In the genomic region with DNA sequence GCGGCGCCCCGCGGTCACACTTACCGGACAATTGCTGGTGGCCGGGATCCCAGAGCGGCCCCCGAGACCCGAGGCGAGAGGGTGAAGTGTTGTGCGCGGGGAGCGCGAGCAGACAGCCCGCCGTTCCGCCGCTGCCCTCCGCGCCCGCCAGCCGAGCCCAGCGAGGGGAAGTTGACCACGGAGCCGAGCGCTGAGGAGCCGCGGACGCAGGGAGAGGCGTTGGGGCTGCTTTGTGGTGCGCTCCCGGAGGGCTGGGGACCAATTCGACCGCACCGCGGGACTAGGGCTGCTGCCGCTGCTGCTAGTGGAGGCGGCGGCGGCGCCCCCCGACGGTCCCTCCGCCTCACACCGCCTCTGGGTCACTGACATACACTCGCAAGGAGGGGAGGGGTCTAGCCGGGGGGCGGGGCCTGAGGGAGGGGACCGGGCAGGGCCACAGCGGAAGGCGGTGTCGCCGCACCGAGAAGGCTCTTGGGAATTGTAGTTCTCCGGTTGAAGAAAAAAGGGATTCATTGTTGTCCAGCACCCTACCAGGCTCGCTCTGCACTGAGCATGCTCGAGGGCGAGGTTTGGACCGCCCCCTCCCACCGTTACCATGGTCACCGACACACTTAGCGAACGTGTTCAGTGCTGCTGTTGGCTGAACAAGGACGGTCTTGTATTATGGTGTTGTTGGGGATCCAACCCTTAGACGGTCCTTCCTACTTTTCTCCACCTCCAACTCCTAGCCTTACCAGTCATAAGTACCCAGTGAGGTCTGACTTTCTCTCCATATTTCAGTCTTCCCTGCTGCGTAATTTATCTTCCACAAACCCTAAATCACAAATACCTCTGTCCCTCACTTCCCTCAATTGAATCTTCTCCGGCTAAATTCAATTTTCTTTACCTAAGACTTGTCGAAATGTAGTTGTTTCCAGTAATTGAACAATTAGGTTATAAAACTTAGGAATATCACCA, we compare ENCODE assay signal across 1 cellular context.
TF ChIP-seq lines count a peak whose summit lies in the region.

A gene with protein sequence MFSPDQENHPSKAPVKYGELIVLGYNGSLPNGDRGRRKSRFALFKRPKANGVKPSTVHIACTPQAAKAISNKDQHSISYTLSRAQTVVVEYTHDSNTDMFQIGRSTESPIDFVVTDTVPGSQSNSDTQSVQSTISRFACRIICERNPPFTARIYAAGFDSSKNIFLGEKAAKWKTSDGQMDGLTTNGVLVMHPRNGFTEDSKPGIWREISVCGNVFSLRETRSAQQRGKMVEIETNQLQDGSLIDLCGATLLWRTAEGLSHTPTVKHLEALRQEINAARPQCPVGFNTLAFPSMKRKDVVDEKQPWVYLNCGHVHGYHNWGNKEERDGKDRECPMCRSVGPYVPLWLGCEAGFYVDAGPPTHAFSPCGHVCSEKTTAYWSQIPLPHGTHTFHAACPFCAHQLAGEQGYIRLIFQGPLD (minus strand): TSS at position 364 of the 957 bp plus-strand sequence. CDS start 36,110 bp downstream, outside the sequence.

TF ChIP-seq in HepG2, 621 proteins besides CTCF, POLR2A, EP300 and RAD21 (continued from another document and continues in another):
- TF ChIP-seq ZBTB7B (CRISPR knock-in tag; IDR thresholded peaks at IDR 0.05) (0 out of 2 replicates have a peak, but pooled peaks have one; percentile 36), POLR2AphosphoS2 (IDR thresholded peaks at IDR 0.05; ENCODE audit: low read depth, low read length) (no peak), NFKBIZ (CRISPR knock-in tag; IDR thresholded peaks at IDR 0.05) (no peak), CBFB (CRISPR knock-in tag; IDR thresholded peaks at IDR 0.05) (peak; percentile 78), PRMT3 (CRISPR knock-in tag; IDR thresholded peaks at IDR 0.05; ENCODE audit: borderline replicate concordance, low read depth) (no peak), ZNF839 (CRISPR knock-in tag; IDR thresholded peaks at IDR 0.05; ENCODE audit: borderline replicate concordance) (0 out of 2 replicates have a peak, but pooled peaks have one; percentile 55), ZFP1 (CRISPR knock-in tag; IDR thresholded peaks at IDR 0.05) (no peak), ZNF496 (CRISPR knock-in tag; IDR thresholded peaks at IDR 0.05; ENCODE audit: insufficient replicate concordance) (no peak), SNAPC2 (CRISPR knock-in tag; IDR thresholded peaks at IDR 0.05) (no peak), ZNF460 (CRISPR knock-in tag; IDR thresholded peaks at IDR 0.05; ENCODE audit: borderline replicate concordance) (no peak), STAT5B (CRISPR knock-in tag; IDR thresholded peaks at IDR 0.05) (no peak), MYNN (CRISPR knock-in tag; IDR thresholded peaks at IDR 0.05; ENCODE audit: low read depth) (0 out of 2 replicates have a peak, but pooled peaks have one; percentile 57), ZNF652 (CRISPR knock-in tag; IDR thresholded peaks at IDR 0.05; ENCODE audit: borderline replicate concordance, low read depth) (no peak), ZNF121 (CRISPR knock-in tag; IDR thresholded peaks at IDR 0.05) (no peak), ZBTB7A (CRISPR knock-in tag; IDR thresholded peaks at IDR 0.05) (peak; percentile 67; the same call in 1 of the 2 replicates), SIX1 (CRISPR knock-in tag; IDR thresholded peaks at IDR 0.05; ENCODE audit: borderline replicate concordance) (no peak), GATAD2A (CRISPR knock-in tag; IDR thresholded peaks at IDR 0.05) (peak; percentile 25), MED1 (CRISPR knock-in tag; IDR thresholded peaks at IDR 0.05) (no peak; the same call in 1 of the 2 replicates), SP2 (CRISPR knock-in tag; IDR thresholded peaks at IDR 0.05) (peak; percentile 58), NKX3-1 (CRISPR knock-in tag; IDR thresholded peaks at IDR 0.05) (no peak; the same call in 1 of the 2 replicates), JARID2 (CRISPR knock-in tag; IDR thresholded peaks at IDR 0.05; ENCODE audit: insufficient replicate concordance) (no peak), LCORL (IDR thresholded peaks at IDR 0.05) (no peak), LCORL (CRISPR knock-in tag; IDR thresholded peaks at IDR 0.05) (no peak), MED8 (CRISPR knock-in tag; IDR thresholded peaks at IDR 0.05; ENCODE audit: insufficient replicate concordance) (peak; percentile 24), ELF4 (CRISPR knock-in tag; IDR thresholded peaks at IDR 0.05; ENCODE audit: borderline replicate concordance) (no peak), HDAC6 (IDR thresholded peaks at IDR 0.05; ENCODE audit: low read depth, low read length) (no peak), MAFF (IDR thresholded peaks at IDR 0.05; ENCODE audit: low read depth, low read length) (no peak), SP140L (CRISPR knock-in tag; IDR thresholded peaks at IDR 0.05; ENCODE audit: borderline replicate concordance) (no peak), ZNF558 (CRISPR knock-in tag; IDR thresholded peaks at IDR 0.05; ENCODE audit: borderline replicate concordance) (no peak; the same call in 1 of the 2 replicates), ZNF253 (CRISPR knock-in tag; IDR thresholded peaks at IDR 0.05; ENCODE audit: borderline replicate concordance) (no peak), ZNF543 (CRISPR knock-in tag; IDR thresholded peaks at IDR 0.05) (peak; percentile 85), RFXAP (CRISPR knock-in tag; IDR thresholded peaks at IDR 0.05; ENCODE audit: borderline replicate concordance) (no peak), AHR (CRISPR knock-in tag; IDR thresholded peaks at IDR 0.05) (peak; percentile 59; the same call in 1 of the 2 replicates), GATA4 (IDR thresholded peaks at IDR 0.05; ENCODE audit: borderline replicate concordance, low read depth) (no peak; the same call in 1 of the 2 replicates), NFYC (CRISPR knock-in tag; IDR thresholded peaks at IDR 0.05) (no peak), ZNF251 (CRISPR knock-in tag; IDR thresholded peaks at IDR 0.05) (no peak), HOXA7 (CRISPR knock-in tag; IDR thresholded peaks at IDR 0.05) (no peak), SATB2 (CRISPR knock-in tag; IDR thresholded peaks at IDR 0.05) (no peak)
- TF ChIP-seq, protein P1, sequence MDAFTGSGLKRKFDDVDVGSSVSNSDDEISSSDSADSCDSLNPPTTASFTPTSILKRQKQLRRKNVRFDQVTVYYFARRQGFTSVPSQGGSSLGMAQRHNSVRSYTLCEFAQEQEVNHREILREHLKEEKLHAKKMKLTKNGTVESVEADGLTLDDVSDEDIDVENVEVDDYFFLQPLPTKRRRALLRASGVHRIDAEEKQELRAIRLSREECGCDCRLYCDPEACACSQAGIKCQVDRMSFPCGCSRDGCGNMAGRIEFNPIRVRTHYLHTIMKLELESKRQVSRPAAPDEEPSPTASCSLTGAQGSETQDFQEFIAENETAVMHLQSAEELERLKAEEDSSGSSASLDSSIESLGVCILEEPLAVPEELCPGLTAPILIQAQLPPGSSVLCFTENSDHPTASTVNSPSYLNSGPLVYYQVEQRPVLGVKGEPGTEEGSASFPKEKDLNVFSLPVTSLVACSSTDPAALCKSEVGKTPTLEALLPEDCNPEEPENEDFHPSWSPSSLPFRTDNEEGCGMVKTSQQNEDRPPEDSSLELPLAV (CRISPR knock-in tag; conservative IDR thresholded peaks at IDR 0.05; ENCODE audit: low read depth), result no peak; the same call in 1 of the 2 replicates
- TF ChIP-seq, protein P2, sequence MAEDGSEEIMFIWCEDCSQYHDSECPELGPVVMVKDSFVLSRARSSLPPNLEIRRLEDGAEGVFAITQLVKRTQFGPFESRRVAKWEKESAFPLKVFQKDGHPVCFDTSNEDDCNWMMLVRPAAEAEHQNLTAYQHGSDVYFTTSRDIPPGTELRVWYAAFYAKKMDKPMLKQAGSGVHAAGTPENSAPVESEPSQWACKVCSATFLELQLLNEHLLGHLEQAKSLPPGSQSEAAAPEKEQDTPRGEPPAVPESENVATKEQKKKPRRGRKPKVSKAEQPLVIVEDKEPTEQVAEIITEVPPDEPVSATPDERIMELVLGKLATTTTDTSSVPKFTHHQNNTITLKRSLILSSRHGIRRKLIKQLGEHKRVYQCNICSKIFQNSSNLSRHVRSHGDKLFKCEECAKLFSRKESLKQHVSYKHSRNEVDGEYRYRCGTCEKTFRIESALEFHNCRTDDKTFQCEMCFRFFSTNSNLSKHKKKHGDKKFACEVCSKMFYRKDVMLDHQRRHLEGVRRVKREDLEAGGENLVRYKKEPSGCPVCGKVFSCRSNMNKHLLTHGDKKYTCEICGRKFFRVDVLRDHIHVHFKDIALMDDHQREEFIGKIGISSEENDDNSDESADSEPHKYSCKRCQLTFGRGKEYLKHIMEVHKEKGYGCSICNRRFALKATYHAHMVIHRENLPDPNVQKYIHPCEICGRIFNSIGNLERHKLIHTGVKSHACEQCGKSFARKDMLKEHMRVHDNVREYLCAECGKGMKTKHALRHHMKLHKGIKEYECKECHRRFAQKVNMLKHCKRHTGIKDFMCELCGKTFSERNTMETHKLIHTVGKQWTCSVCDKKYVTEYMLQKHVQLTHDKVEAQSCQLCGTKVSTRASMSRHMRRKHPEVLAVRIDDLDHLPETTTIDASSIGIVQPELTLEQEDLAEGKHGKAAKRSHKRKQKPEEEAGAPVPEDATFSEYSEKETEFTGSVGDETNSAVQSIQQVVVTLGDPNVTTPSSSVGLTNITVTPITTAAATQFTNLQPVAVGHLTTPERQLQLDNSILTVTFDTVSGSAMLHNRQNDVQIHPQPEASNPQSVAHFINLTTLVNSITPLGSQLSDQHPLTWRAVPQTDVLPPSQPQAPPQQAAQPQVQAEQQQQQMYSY (CRISPR knock-in tag; IDR thresholded peaks at IDR 0.05), result no peak
- TF ChIP-seq, protein P3, sequence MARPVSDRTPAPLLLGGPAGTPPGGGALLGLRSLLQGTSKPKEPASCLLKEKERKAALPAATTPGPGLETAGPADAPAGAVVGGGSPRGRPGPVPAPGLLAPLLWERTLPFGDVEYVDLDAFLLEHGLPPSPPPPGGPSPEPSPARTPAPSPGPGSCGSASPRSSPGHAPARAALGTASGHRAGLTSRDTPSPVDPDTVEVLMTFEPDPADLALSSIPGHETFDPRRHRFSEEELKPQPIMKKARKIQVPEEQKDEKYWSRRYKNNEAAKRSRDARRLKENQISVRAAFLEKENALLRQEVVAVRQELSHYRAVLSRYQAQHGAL (CRISPR knock-in tag; IDR thresholded peaks at IDR 0.05; ENCODE audit: not compliant biosample characterization), result no peak
- TF ChIP-seq, protein P4, sequence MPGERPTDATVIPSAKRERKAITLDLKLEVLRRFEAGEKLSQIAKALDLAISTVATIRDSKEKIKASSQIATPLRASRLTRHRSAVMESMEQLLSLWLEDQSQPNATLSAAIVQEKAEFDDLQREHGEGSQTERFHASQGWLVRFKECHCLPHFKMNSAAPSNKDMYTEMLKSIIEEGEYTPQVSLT (CRISPR knock-in tag; IDR thresholded peaks at IDR 0.05; ENCODE audit: borderline replicate concordance, low read depth), result no peak
- TF ChIP-seq, protein P5, sequence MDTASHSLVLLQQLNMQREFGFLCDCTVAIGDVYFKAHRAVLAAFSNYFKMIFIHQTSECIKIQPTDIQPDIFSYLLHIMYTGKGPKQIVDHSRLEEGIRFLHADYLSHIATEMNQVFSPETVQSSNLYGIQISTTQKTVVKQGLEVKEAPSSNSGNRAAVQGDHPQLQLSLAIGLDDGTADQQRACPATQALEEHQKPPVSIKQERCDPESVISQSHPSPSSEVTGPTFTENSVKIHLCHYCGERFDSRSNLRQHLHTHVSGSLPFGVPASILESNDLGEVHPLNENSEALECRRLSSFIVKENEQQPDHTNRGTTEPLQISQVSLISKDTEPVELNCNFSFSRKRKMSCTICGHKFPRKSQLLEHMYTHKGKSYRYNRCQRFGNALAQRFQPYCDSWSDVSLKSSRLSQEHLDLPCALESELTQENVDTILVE (CRISPR knock-in tag; IDR thresholded peaks at IDR 0.05), result peak; percentile 58; the same call in 1 of the 2 replicates
- TF ChIP-seq, protein P6, sequence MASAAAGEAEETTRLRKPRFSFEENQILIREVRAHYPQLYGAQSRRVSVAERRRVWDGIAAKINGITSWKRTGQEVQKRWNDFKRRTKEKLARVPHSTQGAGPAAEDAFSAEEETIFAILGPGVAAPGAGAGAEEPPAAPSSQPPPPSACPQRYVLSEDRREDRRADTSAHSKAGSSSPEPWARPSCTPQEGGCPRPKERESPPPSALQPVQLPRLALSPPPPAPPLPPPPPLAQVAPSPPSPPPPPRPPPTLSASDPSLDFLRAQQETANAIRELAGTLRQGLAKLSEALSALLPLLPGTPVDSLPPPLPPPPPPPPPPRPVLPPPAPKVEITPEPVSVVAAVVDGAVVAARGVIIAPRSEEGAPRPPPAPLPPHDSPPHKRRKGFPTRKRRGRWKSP (CRISPR knock-in tag; IDR thresholded peaks at IDR 0.05), result peak; percentile 65; the same call in 1 of the 2 replicates
- TF ChIP-seq, protein P7, sequence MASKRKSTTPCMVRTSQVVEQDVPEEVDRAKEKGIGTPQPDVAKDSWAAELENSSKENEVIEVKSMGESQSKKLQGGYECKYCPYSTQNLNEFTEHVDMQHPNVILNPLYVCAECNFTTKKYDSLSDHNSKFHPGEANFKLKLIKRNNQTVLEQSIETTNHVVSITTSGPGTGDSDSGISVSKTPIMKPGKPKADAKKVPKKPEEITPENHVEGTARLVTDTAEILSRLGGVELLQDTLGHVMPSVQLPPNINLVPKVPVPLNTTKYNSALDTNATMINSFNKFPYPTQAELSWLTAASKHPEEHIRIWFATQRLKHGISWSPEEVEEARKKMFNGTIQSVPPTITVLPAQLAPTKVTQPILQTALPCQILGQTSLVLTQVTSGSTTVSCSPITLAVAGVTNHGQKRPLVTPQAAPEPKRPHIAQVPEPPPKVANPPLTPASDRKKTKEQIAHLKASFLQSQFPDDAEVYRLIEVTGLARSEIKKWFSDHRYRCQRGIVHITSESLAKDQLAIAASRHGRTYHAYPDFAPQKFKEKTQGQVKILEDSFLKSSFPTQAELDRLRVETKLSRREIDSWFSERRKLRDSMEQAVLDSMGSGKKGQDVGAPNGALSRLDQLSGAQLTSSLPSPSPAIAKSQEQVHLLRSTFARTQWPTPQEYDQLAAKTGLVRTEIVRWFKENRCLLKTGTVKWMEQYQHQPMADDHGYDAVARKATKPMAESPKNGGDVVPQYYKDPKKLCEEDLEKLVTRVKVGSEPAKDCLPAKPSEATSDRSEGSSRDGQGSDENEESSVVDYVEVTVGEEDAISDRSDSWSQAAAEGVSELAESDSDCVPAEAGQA (IDR thresholded peaks at IDR 0.05; ENCODE audit: low read depth), result no peak
- TF ChIP-seq, protein P7 (CRISPR knock-in tag; IDR thresholded peaks at IDR 0.05; ENCODE audit: borderline replicate concordance), result no peak
